In genomic region chr4:7070729-7071511, GRCh38 we compare ENCODE assay signal across 8 cellular contexts. TPM values are rescaled to one million over a fixed set of nuclear protein-coding genes. Genes with fewer than 3 reads are reported as not detected.
A peak's percentile ranks its signal among the peaks of the same experiment; 100 is the strongest.
DNase-seq lines count a peak whose midpoint lies in the region; ATAC-seq and TF ChIP-seq lines count a peak whose summit lies in the region.

No MANE protein-coding gene starts in this region.

- DNase-seq in Caki2 (ENCODE audit: low read depth) (peak; percentile 59), RWPE2 (ENCODE audit: low spot score) (no peak), foreskin keratinocyte (peak; percentile 38 to 69), omental fat pad (ENCODE audit: low spot score) (peak; percentile 84), tibial artery (peak; percentile 75 to 86)
- peak; percentile 77 for DNase-seq in activated T-helper 2 cell treated with anti-CD3 and anti-CD28 coated beads, Interferon-gamma antibody, Interleukin-2, Interleukin-4, amounts not matched to agents 10 μg/mL and 5 μg/mL and 100 μg/mL, durations not matched to agents 14 hours and 24 hours and 36 hours (ENCODE audit: low spot score)

- no peak overlapping the region for H3K27ac Mint-ChIP-seq in activated T-helper 2 cell treated with anti-CD3 and anti-CD28 coated beads, Interferon-gamma antibody, Interleukin-2, Interleukin-4, amounts not matched to agents 10 μg/mL and 5 μg/mL and 100 μg/mL, durations not matched to agents 14 hours and 24 hours and 36 hours

- TF ChIP-seq CTCF in Loucy (conservative IDR thresholded peaks at IDR 0.05; ENCODE audit: low read length) (peak; percentile 98), RWPE2 (IDR thresholded peaks at IDR 0.05; ENCODE audit: poor library complexity, severe bottlenecking) (peak; percentile 97), foreskin keratinocyte (conservative IDR thresholded peaks at IDR 0.05) (peak; percentile 96), omental fat pad (IDR thresholded peaks at IDR 0.05) (peak in 2 of 3 donors; percentile 63 to 82), tibial artery (IDR thresholded peaks at IDR 0.05) (peak; percentile 96 to 98)

- peaks cover 12% of the 10 kb centered on the region for H3K27me3 Mint-ChIP-seq in activated T-helper 2 cell treated with anti-CD3 and anti-CD28 coated beads, Interferon-gamma antibody, Interleukin-2, Interleukin-4, amounts not matched to agents 10 μg/mL and 5 μg/mL and 100 μg/mL, durations not matched to agents 14 hours and 24 hours and 36 hours (ENCODE audit: low read depth)

- H3K4me1 Mint-ChIP-seq in activated T-helper 2 cell treated with anti-CD3 and anti-CD28 coated beads, Interferon-gamma antibody, Interleukin-2, Interleukin-4, amounts not matched to agents 10 μg/mL and 5 μg/mL and 100 μg/mL, durations not matched to agents 14 hours and 24 hours and 36 hours (ENCODE audit: low read depth) = peaks cover 24% of the 10 kb centered on the region

- peaks cover 15% of the 10 kb centered on the region for H3K36me3 Mint-ChIP-seq in activated T-helper 2 cell treated with anti-CD3 and anti-CD28 coated beads, Interferon-gamma antibody, Interleukin-2, Interleukin-4, amounts not matched to agents 10 μg/mL and 5 μg/mL and 100 μg/mL, durations not matched to agents 14 hours and 24 hours and 36 hours (ENCODE audit: low read depth)

- no peaks in the 10 kb centered on the region for H3K9me3 ChIP-seq in Loucy (ENCODE audit: insufficient read depth, low read depth, low read length)
- no peaks in the 10 kb centered on the region for H3K9me3 ChIP-seq in RWPE2 (ENCODE audit: severe bottlenecking)
- H3K9me3 ChIP-seq in tibial artery = no peaks in the 10 kb centered on the region

- H3K4me1 ChIP-seq in Loucy (ENCODE audit: insufficient read depth, low read length, poor library complexity, severe bottlenecking) (peaks cover 17% of the 10 kb centered on the region), RWPE2 (ENCODE audit: insufficient read depth, poor library complexity, severe bottlenecking) (no peaks in the 10 kb centered on the region), foreskin keratinocyte (no peaks in the 10 kb centered on the region), tibial artery (peaks cover 0 to 25% (median 19%) of the 10 kb centered on the region in 4 donors)

- no peak overlapping the region for H3K9ac ChIP-seq in Loucy (ENCODE audit: low read depth, low read length, poor library complexity, severe bottlenecking)

- H3K9me2 ChIP-seq in Loucy (replicated peaks; ENCODE audit: low read depth, low read length) = no peaks in the 10 kb centered on the region

- ATAC-seq in GM21423 (IDR thresholded peaks at IDR 0.05; ENCODE audit: unreplicated experiment) (peak; percentile 27), RWPE2 (ENCODE audit: low read depth) (peak; percentile 56), foreskin keratinocyte (peak; percentile 58), omental fat pad (ENCODE audit: low FRiP score) (peak; percentile 45)

- H3K36me3 ChIP-seq in Loucy (ENCODE audit: insufficient read depth, low read length) = no peaks in the 10 kb centered on the region
- H3K36me3 ChIP-seq in RWPE2 (ENCODE audit: low read depth) = peaks cover 12% of the 10 kb centered on the region; the same call in 1 of the 2 replicates
- no peaks in the 10 kb centered on the region for H3K36me3 ChIP-seq in tibial artery

- H4K20me1 ChIP-seq in Loucy (ENCODE audit: insufficient read depth, low read length, poor library complexity, severe bottlenecking) = peaks cover 19% of the 10 kb centered on the region

- H3K27me3 ChIP-seq in Loucy (ENCODE audit: insufficient read depth, low read length, poor library complexity, severe bottlenecking) (no peaks in the 10 kb centered on the region), RWPE2 (ENCODE audit: insufficient read depth, poor library complexity, severe bottlenecking) (no peaks in the 10 kb centered on the region), foreskin keratinocyte (no peaks in the 10 kb centered on the region), tibial artery (no peaks in the 10 kb centered on the region)

- H3K4me2 ChIP-seq in Loucy (ENCODE audit: low read depth, low read length, poor library complexity, severe bottlenecking) = no peak overlapping the region

- intact Hi-C loops in activated T-helper 2 cell treated with anti-CD3 and anti-CD28 coated beads, Interferon-gamma antibody, Interleukin-2, Interleukin-4, amounts not matched to agents 10 μg/mL and 5 μg/mL and 100 μg/mL, durations not matched to agents 14 hours and 24 hours and 36 hours (cut with micrococcal nuclease) = loop anchor here (1.0 kb wide), 1 partner anchor 97 kb away; no protein-coding TSS in a partner anchor
- intact Hi-C loops in tibial artery (cut with DNase I; ENCODE audit: low total_unique reads) = loop anchor here (5.0 to 10.0 kb wide), 2 partner anchors 99 to 356 kb away; partner anchors contain the start of gene BLOC1S4

- no peak overlapping the region for H3K4me3 Mint-ChIP-seq in activated T-helper 2 cell treated with anti-CD3 and anti-CD28 coated beads, Interferon-gamma antibody, Interleukin-2, Interleukin-4, amounts not matched to agents 10 μg/mL and 5 μg/mL and 100 μg/mL, durations not matched to agents 14 hours and 24 hours and 36 hours (ENCODE audit: low read depth)

- H3K9me3 Mint-ChIP-seq in activated T-helper 2 cell treated with anti-CD3 and anti-CD28 coated beads, Interferon-gamma antibody, Interleukin-2, Interleukin-4, amounts not matched to agents 10 μg/mL and 5 μg/mL and 100 μg/mL, durations not matched to agents 14 hours and 24 hours and 36 hours = no peaks in the 10 kb centered on the region

- in situ Hi-C loops in Caki2 (cut with HindIII; ENCODE audit: low pct_unique_long_range_greater_than_20kb, low sequenced_read_pairs) = no loop called here

- H3F3A ChIP-seq in Loucy (ENCODE audit: low read depth) = no peaks in the 10 kb centered on the region

- no peak overlapping the region for H2AFZ ChIP-seq in Loucy (ENCODE audit: low read length)

- no peak overlapping the region for H3K4me3 ChIP-seq in Loucy (ENCODE audit: low read length, poor library complexity, severe bottlenecking)
- no peak overlapping the region for H3K4me3 ChIP-seq in RWPE2 (ENCODE audit: severe bottlenecking)
- H3K4me3 ChIP-seq in tibial artery = no peak overlapping the region

- peaks cover 19% of the 10 kb centered on the region for H3K79me2 ChIP-seq in Loucy (ENCODE audit: insufficient read depth, low read length)

- no peak overlapping the region for H3K27ac ChIP-seq in RWPE2 (ENCODE audit: poor library complexity, severe bottlenecking)
- H3K27ac ChIP-seq in foreskin keratinocyte = no peak overlapping the region
- no peak overlapping the region for H3K27ac ChIP-seq in tibial artery

RNA-seq across cellular contexts. Expression of gene GRPEL1, which starts 3.1 kb away (rescaled TPM):
- 20.2 and 23.0 TPM in 2 replicates for total RNA-seq in Caki2 (2014; rRNA removed; shearing (Covaris generic); ENCODE audit: low replicate concordance)
- total RNA-seq in activated T-helper 2 cell treated with anti-CD3 and anti-CD28 coated beads, Interferon-gamma antibody, Interleukin-2, Interleukin-4, amounts not matched to agents 10 μg/mL and 5 μg/mL and 100 μg/mL, durations not matched to agents 14 hours and 24 hours and 36 hours = 84.4 and 84.6 TPM in 2 replicates
- total RNA-seq in foreskin keratinocyte (64.5 and 71.9 TPM in 2 replicates), omental fat pad (10 to 100 TPM; 25.4 to 62.1 (median 33.8) TPM)
- 73.6 and 87.9 TPM in 2 replicates for polyA plus RNA-seq in foreskin keratinocyte

RNA-seq across cellular contexts. Expression of gene TADA2B, which starts 27.7 kb away (rescaled TPM):
- 9.0 and 10.9 TPM in 2 replicates for total RNA-seq in Caki2 (2014; rRNA removed; shearing (Covaris generic); ENCODE audit: low replicate concordance)
- 12.9 and 13.3 TPM in 2 replicates for total RNA-seq in activated T-helper 2 cell treated with anti-CD3 and anti-CD28 coated beads, Interferon-gamma antibody, Interleukin-2, Interleukin-4, amounts not matched to agents 10 μg/mL and 5 μg/mL and 100 μg/mL, durations not matched to agents 14 hours and 24 hours and 36 hours
- total RNA-seq in foreskin keratinocyte (10.0 and 11.0 TPM in 2 replicates), omental fat pad (10 to 100 TPM; 12.2 to 20.5 (median 16.5) TPM)
- polyA plus RNA-seq in foreskin keratinocyte = 5.1 and 5.5 TPM in 2 replicates
